Comparison of ENCODE assay signal across 8 cellular contexts in the genomic region with DNA sequence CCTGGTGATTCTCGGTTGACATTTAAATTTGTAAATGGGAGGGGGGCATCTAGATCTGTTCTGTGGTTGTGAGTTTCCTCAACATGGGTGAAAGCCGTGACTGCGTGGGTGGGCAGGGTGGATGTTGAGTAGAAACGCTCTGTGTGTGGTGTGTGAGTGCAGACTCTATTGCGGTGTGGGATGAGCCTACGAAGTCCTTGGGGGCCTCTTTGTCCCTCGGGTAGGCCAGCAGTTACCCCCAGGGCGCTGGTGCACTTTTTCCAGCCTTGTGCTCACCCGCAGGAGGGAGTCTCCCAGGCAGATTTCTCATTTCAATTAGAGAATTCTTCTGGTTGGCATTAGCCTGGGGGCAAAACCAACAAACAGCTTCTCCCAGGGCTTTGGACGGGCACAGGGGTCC. TPM values are rescaled to one million over a fixed set of nuclear protein-coding genes. Genes with fewer than 3 reads are reported as not detected.
DNase-seq lines count a peak whose midpoint lies in the region; ATAC-seq and TF ChIP-seq lines count a peak whose summit lies in the region.

No MANE protein-coding gene starts in this region.

- POLR2A ChIA-PET in Panc1 (lab: Charles Lee): interaction anchor here (0.7 kb wide), 1 partner anchor 1896 kb away, joined by 7 read pairs; no protein-coding TSS in a partner anchor

- no peaks in the 10 kb centered on the region for H3K9me3 Mint-ChIP-seq in activated T-helper 2 cell treated with anti-CD3 and anti-CD28 coated beads, Interferon-gamma antibody, Interleukin-2, Interleukin-4, amounts not matched to agents 10 μg/mL and 5 μg/mL and 100 μg/mL, durations not matched to agents 14 hours and 24 hours and 36 hours

- H3K27me3 ChIP-seq in GM06990 (replicated peaks; ENCODE audit: control insufficient read depth, insufficient read depth, low read length) (no peaks in the 10 kb centered on the region), Panc1 (ENCODE audit: control insufficient read depth, insufficient read depth, low read length) (no peaks in the 10 kb centered on the region)

- no peaks in the 10 kb centered on the region for H3K9me3 ChIP-seq in Panc1 (ENCODE audit: control insufficient read depth, insufficient read depth, low read depth, low read length)

- TF ChIP-seq CTCF in GM06990 (IDR thresholded peaks at IDR 0.05; ENCODE audit: insufficient read depth, low read length, poor library complexity, severe bottlenecking) (no peak), Panc1 (IDR thresholded peaks at IDR 0.05) (no peak)

- H3K4me1 ChIP-seq in Panc1 (ENCODE audit: control insufficient read depth, insufficient read depth, low read length): peaks cover 82% of the 10 kb centered on the region

- no TSS peak for BruUV-seq in Panc1 (replicated peaks; lab: Mats Ljungman, UMichigan)

- CTCF ChIA-PET in Panc1 (lab: Charles Lee): interaction anchor here (0.7 kb wide), 3 partner anchors 16 to 192 kb away, joined by 3 to 6 read pairs (median 5); no protein-coding TSS in a partner anchor

- H3K36me3 ChIP-seq in GM06990 (ENCODE audit: control insufficient read depth, insufficient read depth, low read length) (no peaks in the 10 kb centered on the region), Panc1 (ENCODE audit: control insufficient read depth, insufficient read depth, low read length) (no peaks in the 10 kb centered on the region)

- intact Hi-C loops in Panc1 (cut with micrococcal nuclease; ENCODE audit: unreplicated experiment): no loop called here
- intact Hi-C loops in activated T-helper 2 cell treated with anti-CD3 and anti-CD28 coated beads, Interferon-gamma antibody, Interleukin-2, Interleukin-4, amounts not matched to agents 10 μg/mL and 5 μg/mL and 100 μg/mL, durations not matched to agents 14 hours and 24 hours and 36 hours (cut with micrococcal nuclease): loop anchor here (1.0 to 2.0 kb wide), 4 partner anchors 9 to 30 kb away; no protein-coding TSS in a partner anchor

- H3K27me3 Mint-ChIP-seq in activated T-helper 2 cell treated with anti-CD3 and anti-CD28 coated beads, Interferon-gamma antibody, Interleukin-2, Interleukin-4, amounts not matched to agents 10 μg/mL and 5 μg/mL and 100 μg/mL, durations not matched to agents 14 hours and 24 hours and 36 hours (ENCODE audit: low read depth): peaks cover 38% of the 10 kb centered on the region

- in situ Hi-C loops in Panc1 (cut with HindIII; ENCODE audit: low pct_unique_long_range_greater_than_20kb, low sequenced_read_pairs): no loop called here

- peak overlapping the region; percentile 38 for H3K27ac Mint-ChIP-seq in activated T-helper 2 cell treated with anti-CD3 and anti-CD28 coated beads, Interferon-gamma antibody, Interleukin-2, Interleukin-4, amounts not matched to agents 10 μg/mL and 5 μg/mL and 100 μg/mL, durations not matched to agents 14 hours and 24 hours and 36 hours

- H3K4me3 ChIP-seq in GM06990 (replicated peaks; ENCODE audit: low read depth, low read length) (no peak overlapping the region), Panc1 (ENCODE audit: low read depth in 2 of 2, low read length in 2 of 2) (peak overlapping the region in 1 of 2 experiments; percentile 39; a peak in 2 of 4 replicates)

- H3K4me3 Mint-ChIP-seq in activated T-helper 2 cell treated with anti-CD3 and anti-CD28 coated beads, Interferon-gamma antibody, Interleukin-2, Interleukin-4, amounts not matched to agents 10 μg/mL and 5 μg/mL and 100 μg/mL, durations not matched to agents 14 hours and 24 hours and 36 hours (ENCODE audit: low read depth): peak overlapping the region; percentile 45

- ATAC-seq in Panc1: peak; percentile 46
- no peak for ATAC-seq in GM18505 (IDR thresholded peaks at IDR 0.05; ENCODE audit: unreplicated experiment)
- ATAC-seq in HG02870 (IDR thresholded peaks at IDR 0.05; ENCODE audit: unreplicated experiment): no peak

- no peak for TF ChIP-seq POLR2A in GM18505 (IDR thresholded peaks at IDR 0.05; ENCODE audit: borderline replicate concordance, extremely low read depth, insufficient read depth, insufficient read length)

- peak overlapping the region; percentile 72 for H3K27ac ChIP-seq in Panc1 (ENCODE audit: low read length)

- DNase-seq in GM06990 (ENCODE audit: extremely low read depth, insufficient read length): peak; percentile 43
- no peak for DNase-seq in Panc1 (ENCODE audit: low read depth, low spot score)
- no peak for DNase-seq in activated T-helper 2 cell treated with anti-CD3 and anti-CD28 coated beads, Interferon-gamma antibody, Interleukin-2, Interleukin-4, amounts not matched to agents 10 μg/mL and 5 μg/mL and 100 μg/mL, durations not matched to agents 14 hours and 24 hours and 36 hours (ENCODE audit: low spot score)
- peak; percentile 73 for DNase-seq in stimulated activated CD4-positive, alpha-beta T cell treated with anti-CD3 and anti-CD28 coated beads, Interleukin-4, amount 100 ng/mL, for 24 hours
- no peak for DNase-seq in A172 (ENCODE audit: low spot score)
- DNase-seq in AG08396 (ENCODE audit: low spot score): no peak

- peaks cover 3% of the 10 kb centered on the region for H3K36me3 Mint-ChIP-seq in activated T-helper 2 cell treated with anti-CD3 and anti-CD28 coated beads, Interferon-gamma antibody, Interleukin-2, Interleukin-4, amounts not matched to agents 10 μg/mL and 5 μg/mL and 100 μg/mL, durations not matched to agents 14 hours and 24 hours and 36 hours (ENCODE audit: low read depth)

- H3K4me1 Mint-ChIP-seq in activated T-helper 2 cell treated with anti-CD3 and anti-CD28 coated beads, Interferon-gamma antibody, Interleukin-2, Interleukin-4, amounts not matched to agents 10 μg/mL and 5 μg/mL and 100 μg/mL, durations not matched to agents 14 hours and 24 hours and 36 hours (ENCODE audit: low read depth): peaks cover 63% of the 10 kb centered on the region

RNA-seq across cellular contexts. Expression of a gene that starts 10.6 kb away (rescaled TPM):
- total RNA-seq in Panc1 (2021; ENCODE audit: unreplicated experiment): 85.4 TPM
- 137 TPM for polyA plus RNA-seq in Panc1 (2012; ENCODE audit: insufficient read length)
- 2.4 and 3.0 TPM in 2 replicates for total RNA-seq in activated T-helper 2 cell treated with anti-CD3 and anti-CD28 coated beads, Interferon-gamma antibody, Interleukin-2, Interleukin-4, amounts not matched to agents 10 μg/mL and 5 μg/mL and 100 μg/mL, durations not matched to agents 14 hours and 24 hours and 36 hours
- 1.2 and 3.7 TPM in 2 replicates for total RNA-seq in A172 (2014; rRNA removed; shearing (Covaris generic))

Comparison
In these comparisons a context has a peak if more than half of its experiments do, and no peak if none do; other contexts are left out.
1. DNase-seq: peak in GM06990 (single experiment) and stimulated activated CD4-positive, alpha-beta T cell treated with anti-CD3 and anti-CD28 coated beads, Interleukin-4, amount 100 ng/mL, for 24 hours (single experiment); none in Panc1 (single experiment), activated T-helper 2 cell treated with anti-CD3 and anti-CD28 coated beads, Interferon-gamma antibody, Interleukin-2, Interleukin-4, amounts not matched to agents 10 μg/mL and 5 μg/mL and 100 μg/mL, durations not matched to agents 14 hours and 24 hours and 36 hours (single experiment), A172 (single experiment) and AG08396 (single experiment).
2. RNA of a gene that starts 10.6 kb away (total RNA-seq): 85.4 TPM in Panc1 (single experiment); 1.2 to 3.7 TPM in A172 and 2.4 to 3.0 TPM in activated T-helper 2 cell treated with anti-CD3 and anti-CD28 coated beads, Interferon-gamma antibody, Interleukin-2, Interleukin-4, amounts not matched to agents 10 μg/mL and 5 μg/mL and 100 μg/mL, durations not matched to agents 14 hours and 24 hours and 36 hours; every median in the first group is over 10 times any median in the second.